ENCODE assay signal across 1 cellular context in the genomic region with DNA sequence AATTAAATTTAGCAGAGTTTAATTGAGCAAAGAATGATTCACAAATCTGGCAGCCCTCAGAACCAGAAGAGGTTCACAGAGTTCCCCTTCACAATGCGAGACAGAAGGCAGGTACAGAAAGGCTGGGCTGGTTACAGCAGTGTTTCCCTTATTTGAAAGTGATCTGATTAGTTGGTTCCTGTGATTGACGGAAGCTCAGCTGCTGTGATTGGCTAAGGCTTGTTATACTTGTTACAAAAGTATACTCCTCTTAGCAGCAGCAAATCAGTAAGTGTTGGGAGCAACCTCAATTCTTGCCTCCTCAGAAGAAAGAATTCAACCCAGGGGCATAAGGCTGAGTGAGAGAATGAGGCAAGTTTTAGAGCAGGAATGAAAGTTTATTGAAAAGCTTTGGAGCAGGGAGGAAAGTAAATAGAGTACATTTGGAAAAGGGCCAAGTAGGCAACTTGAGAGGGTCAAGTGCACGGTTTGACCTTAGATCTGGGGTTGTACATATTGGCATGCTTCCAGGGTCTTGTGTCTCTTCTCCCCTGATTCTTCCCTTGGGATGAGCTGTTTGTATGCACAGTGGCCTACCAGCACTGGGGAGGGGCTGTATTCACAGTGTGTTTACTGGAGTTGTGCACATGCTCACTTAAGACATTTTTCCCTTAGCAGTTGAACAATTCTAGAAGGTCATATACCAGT.
TF ChIP-seq lines count a peak whose summit lies in the region.

No MANE protein-coding gene starts in this region.

TF ChIP-seq in GM23338, 12 proteins besides CTCF, POLR2A, EP300 and RAD21 (continued from another document):
- TF ChIP-seq, protein P1, sequence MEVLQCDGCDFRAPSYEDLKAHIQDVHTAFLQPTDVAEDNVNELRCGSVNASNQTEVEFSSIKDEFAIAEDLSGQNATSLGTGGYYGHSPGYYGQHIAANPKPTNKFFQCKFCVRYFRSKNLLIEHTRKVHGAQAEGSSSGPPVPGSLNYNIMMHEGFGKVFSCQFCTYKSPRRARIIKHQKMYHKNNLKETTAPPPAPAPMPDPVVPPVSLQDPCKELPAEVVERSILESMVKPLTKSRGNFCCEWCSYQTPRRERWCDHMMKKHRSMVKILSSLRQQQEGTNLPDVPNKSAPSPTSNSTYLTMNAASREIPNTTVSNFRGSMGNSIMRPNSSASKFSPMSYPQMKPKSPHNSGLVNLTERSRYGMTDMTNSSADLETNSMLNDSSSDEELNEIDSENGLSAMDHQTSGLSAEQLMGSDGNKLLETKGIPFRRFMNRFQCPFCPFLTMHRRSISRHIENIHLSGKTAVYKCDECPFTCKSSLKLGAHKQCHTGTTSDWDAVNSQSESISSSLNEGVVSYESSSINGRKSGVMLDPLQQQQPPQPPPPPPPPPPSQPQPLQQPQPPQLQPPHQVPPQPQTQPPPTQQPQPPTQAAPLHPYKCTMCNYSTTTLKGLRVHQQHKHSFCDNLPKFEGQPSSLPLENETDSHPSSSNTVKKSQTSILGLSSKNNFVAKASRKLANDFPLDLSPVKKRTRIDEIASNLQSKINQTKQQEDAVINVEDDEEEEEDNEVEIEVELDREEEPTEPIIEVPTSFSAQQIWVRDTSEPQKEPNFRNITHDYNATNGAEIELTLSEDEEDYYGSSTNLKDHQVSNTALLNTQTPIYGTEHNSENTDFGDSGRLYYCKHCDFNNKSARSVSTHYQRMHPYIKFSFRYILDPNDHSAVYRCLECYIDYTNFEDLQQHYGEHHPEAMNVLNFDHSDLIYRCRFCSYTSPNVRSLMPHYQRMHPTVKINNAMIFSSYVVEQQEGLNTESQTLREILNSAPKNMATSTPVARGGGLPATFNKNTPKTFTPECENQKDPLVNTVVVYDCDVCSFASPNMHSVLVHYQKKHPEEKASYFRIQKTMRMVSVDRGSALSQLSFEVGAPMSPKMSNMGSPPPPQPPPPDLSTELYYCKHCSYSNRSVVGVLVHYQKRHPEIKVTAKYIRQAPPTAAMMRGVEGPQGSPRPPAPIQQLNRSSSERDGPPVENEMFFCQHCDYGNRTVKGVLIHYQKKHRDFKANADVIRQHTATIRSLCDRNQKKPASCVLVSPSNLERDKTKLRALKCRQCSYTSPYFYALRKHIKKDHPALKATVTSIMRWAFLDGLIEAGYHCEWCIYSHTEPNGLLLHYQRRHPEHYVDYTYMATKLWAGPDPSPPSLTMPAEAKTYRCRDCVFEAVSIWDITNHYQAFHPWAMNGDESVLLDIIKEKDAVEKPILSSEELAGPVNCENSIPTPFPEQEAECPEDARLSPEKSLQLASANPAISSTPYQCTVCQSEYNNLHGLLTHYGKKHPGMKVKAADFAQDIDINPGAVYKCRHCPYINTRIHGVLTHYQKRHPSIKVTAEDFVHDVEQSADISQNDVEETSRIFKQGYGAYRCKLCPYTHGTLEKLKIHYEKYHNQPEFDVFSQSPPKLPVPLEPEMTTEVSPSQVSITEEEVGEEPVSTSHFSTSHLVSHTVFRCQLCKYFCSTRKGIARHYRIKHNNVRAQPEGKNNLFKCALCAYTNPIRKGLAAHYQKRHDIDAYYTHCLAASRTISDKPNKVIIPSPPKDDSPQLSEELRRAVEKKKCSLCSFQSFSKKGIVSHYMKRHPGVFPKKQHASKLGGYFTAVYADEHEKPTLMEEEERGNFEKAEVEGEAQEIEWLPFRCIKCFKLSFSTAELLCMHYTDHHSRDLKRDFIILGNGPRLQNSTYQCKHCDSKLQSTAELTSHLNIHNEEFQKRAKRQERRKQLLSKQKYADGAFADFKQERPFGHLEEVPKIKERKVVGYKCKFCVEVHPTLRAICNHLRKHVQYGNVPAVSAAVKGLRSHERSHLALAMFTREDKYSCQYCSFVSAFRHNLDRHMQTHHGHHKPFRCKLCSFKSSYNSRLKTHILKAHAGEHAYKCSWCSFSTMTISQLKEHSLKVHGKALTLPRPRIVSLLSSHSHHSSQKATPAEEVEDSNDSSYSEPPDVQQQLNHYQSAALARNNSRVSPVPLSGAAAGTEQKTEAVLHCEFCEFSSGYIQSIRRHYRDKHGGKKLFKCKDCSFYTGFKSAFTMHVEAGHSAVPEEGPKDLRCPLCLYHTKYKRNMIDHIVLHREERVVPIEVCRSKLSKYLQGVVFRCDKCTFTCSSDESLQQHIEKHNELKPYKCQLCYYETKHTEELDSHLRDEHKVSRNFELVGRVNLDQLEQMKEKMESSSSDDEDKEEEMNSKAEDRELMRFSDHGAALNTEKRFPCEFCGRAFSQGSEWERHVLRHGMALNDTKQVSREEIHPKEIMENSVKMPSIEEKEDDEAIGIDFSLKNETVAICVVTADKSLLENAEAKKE (CRISPR knock-in tag; IDR thresholded peaks at IDR 0.05), result no peak
- TF ChIP-seq EZH2phosphoT487 (IDR thresholded peaks at IDR 0.05; ENCODE audit: unreplicated experiment) (no peak), CREB1 (CRISPR knock-in tag; IDR thresholded peaks at IDR 0.05; ENCODE audit: low read depth) (no peak), JUNB (IDR thresholded peaks at IDR 0.05; ENCODE audit: unreplicated experiment) (no peak), EZH2 (IDR thresholded peaks at IDR 0.05; ENCODE audit: low read depth, unreplicated experiment) (no peak), ZNF331 (CRISPR knock-in tag; IDR thresholded peaks at IDR 0.05; ENCODE audit: low read depth) (no peak), ZNF114 (CRISPR knock-in tag; IDR thresholded peaks at IDR 0.05) (no peak)
- TF ChIP-seq, protein P2, sequence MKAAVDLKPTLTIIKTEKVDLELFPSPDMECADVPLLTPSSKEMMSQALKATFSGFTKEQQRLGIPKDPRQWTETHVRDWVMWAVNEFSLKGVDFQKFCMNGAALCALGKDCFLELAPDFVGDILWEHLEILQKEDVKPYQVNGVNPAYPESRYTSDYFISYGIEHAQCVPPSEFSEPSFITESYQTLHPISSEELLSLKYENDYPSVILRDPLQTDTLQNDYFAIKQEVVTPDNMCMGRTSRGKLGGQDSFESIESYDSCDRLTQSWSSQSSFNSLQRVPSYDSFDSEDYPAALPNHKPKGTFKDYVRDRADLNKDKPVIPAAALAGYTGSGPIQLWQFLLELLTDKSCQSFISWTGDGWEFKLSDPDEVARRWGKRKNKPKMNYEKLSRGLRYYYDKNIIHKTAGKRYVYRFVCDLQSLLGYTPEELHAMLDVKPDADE (IDR thresholded peaks at IDR 0.05), result no peak
